Comparison of ENCODE assay signal across 8 cellular contexts in genomic region chr2:104862061-104862941, GRCh38. TPM values are rescaled to one million over a fixed set of nuclear protein-coding genes. Genes with fewer than 3 reads are reported as not detected.
A peak's percentile ranks its signal among the peaks of the same experiment; 100 is the strongest.
DNase-seq lines count a peak whose midpoint lies in the region; ATAC-seq and TF ChIP-seq lines count a peak whose summit lies in the region.
"Had no signal": no experiment of that assay in that cellular context is flagged by ENCODE, and none has a peak within 500 bp of the region (broad histone marks: within the 10 kb centered on the region; RNA-seq: fewer than 3 reads in every experiment).

No MANE protein-coding gene starts in this region.

- TF ChIP-seq POLR2A in esophagus muscularis mucosa (IDR thresholded peaks at IDR 0.05; ENCODE audit: low read depth) = no peak

- no peaks in the 10 kb centered on the region for H3K36me3 ChIP-seq in esophagus muscularis mucosa

- no peak for ATAC-seq in GM19395 (IDR thresholded peaks at IDR 0.05; ENCODE audit: unreplicated experiment)
- ATAC-seq in GM18858 (IDR thresholded peaks at IDR 0.05; ENCODE audit: unreplicated experiment) = no peak

- H3K9me3 ChIP-seq in esophagus muscularis mucosa = no peaks in the 10 kb centered on the region

- in situ Hi-C loops in G401 (cut with HindIII; ENCODE audit: low sequenced_read_pairs) = no loop called here

- TF ChIP-seq EP300 in esophagus muscularis mucosa (IDR thresholded peaks at IDR 0.05) = no peak

- TF ChIP-seq CTCF in fibroblast of mammary gland (conservative IDR thresholded peaks at IDR 0.05; ENCODE audit: control insufficient read depth, insufficient read depth, low read depth, low read length) (no peak), esophagus muscularis mucosa (IDR thresholded peaks at IDR 0.05) (no peak)

- H3K27me3 ChIP-seq in esophagus muscularis mucosa = peaks cover 0 to 99% (median 80%) of the 10 kb centered on the region in 4 donors

- 7% methylated on average over 21 of the region's 60 CpGs for WGBS in esophagus muscularis mucosa

- intact Hi-C loops in posterior cingulate gyrus (cut with DNase I) = no loop called here
- intact Hi-C loops in esophagus muscularis mucosa (cut with DNase I) = no loop called here

- no peak overlapping the region for H3K27ac ChIP-seq in esophagus muscularis mucosa (replicated peaks in 1 of 4)

- H3K4me1 ChIP-seq in esophagus muscularis mucosa = peaks cover 16 to 39% (median 31%) of the 10 kb centered on the region in 4 donors

- DNase-seq in G401 (ENCODE audit: low spot score) (peak; percentile 52), NCI-H69 (lab: John Stamatoyannopoulos, UW) (peak; percentile 1), fibroblast of mammary gland (ENCODE audit: low read depth) (peak; percentile 36), posterior cingulate gyrus (peak in 7 of 10 donors; percentile 56 to 94 (median 73)), esophagus muscularis mucosa (ENCODE audit: extremely low spot score) (no peak)
- DNase-seq: MM.1S had no signal

- H3K4me3 ChIP-seq in fibroblast of mammary gland (ENCODE audit: control insufficient read depth, low read depth, low read length) (no peak overlapping the region), esophagus muscularis mucosa (peak overlapping the region in 2 of 4 donors; percentile 15 to 26)

RNA-seq across cellular contexts. Expression of gene POU3F3, which starts 8.4 kb away (rescaled TPM):
- not detected in 2 replicates for total RNA-seq in G401 (2014; rRNA removed; shearing (Covaris generic))
- total RNA-seq in esophagus muscularis mucosa = under 1 TPM in 1 of 4 donors, not detected in 3; 0.11 TPM
